Comparison of ENCODE assay signal across 7 cellular contexts in genomic region chr12:64450711-64451486, GRCh38. TPM values are rescaled to one million over a fixed set of nuclear protein-coding genes. Genes with fewer than 3 reads are reported as not detected.
A peak's percentile ranks its signal among the peaks of the same experiment; 100 is the strongest.
DNase-seq lines count a peak whose midpoint lies in the region; ATAC-seq and TF ChIP-seq lines count a peak whose summit lies in the region.

No MANE protein-coding gene starts in this region.

- no peak for ATAC-seq in GM18858 (IDR thresholded peaks at IDR 0.05; ENCODE audit: unreplicated experiment)

- H2AFZ ChIP-seq in fibroblast of lung (ENCODE audit: low read length) = no peak overlapping the region
- peak overlapping the region; percentile 13 for H2AFZ ChIP-seq in osteoblast (ENCODE audit: low read length)

- H3K79me2 ChIP-seq in fibroblast of lung (ENCODE audit: control insufficient read depth, insufficient read depth, low read length) = peaks cover 31% of the 10 kb centered on the region
- peaks cover 31% of the 10 kb centered on the region for H3K79me2 ChIP-seq in osteoblast (ENCODE audit: insufficient read depth, low read length)

- DNase-seq in Kasumi-1 (lab: John Stamatoyannopoulos, UW) (peak; percentile 77), SW480 (ENCODE audit: low spot score) (peak; percentile 47), fibroblast of lung (ENCODE audit: low read depth in 2 of 2) (peak; percentile 19 to 21), osteoblast (ENCODE audit: insufficient read length, low spot score, missing footprints) (peak; percentile 31), H4 (ENCODE audit: low spot score) (no peak)

- peak overlapping the region; percentile 77 for H3K4me2 ChIP-seq in fibroblast of lung (ENCODE audit: extremely low read depth, insufficient read depth, low read length)
- peak overlapping the region; percentile 84 for H3K4me2 ChIP-seq in osteoblast (ENCODE audit: insufficient read depth, low read length)

- no peaks in the 10 kb centered on the region for H3K9me3 ChIP-seq in ES-I3 (ENCODE audit: control insufficient read depth, insufficient read depth, low read length)
- H3K9me3 ChIP-seq in fibroblast of lung (ENCODE audit: control insufficient read depth, insufficient read depth, low read depth, low read length) = no peaks in the 10 kb centered on the region
- no peaks in the 10 kb centered on the region for H3K9me3 ChIP-seq in osteoblast (ENCODE audit: low read depth, low read length)

- H3K27ac ChIP-seq in fibroblast of lung (ENCODE audit: insufficient read depth, low read length) = peak overlapping the region; percentile 100
- peak overlapping the region; percentile 99 for H3K27ac ChIP-seq in osteoblast (ENCODE audit: low read depth, low read length)

- H3K9ac ChIP-seq in ES-I3 (ENCODE audit: low read depth, low read length) = peak overlapping the region; percentile 81
- H3K9ac ChIP-seq in fibroblast of lung (ENCODE audit: insufficient read depth, low read length) = no peak overlapping the region

- peaks cover 19% of the 10 kb centered on the region for H3K36me3 ChIP-seq in ES-I3 (ENCODE audit: insufficient read depth, low read length)
- H3K36me3 ChIP-seq in fibroblast of lung (ENCODE audit: control insufficient read depth, insufficient read depth, low read length) = peaks cover 3% of the 10 kb centered on the region
- peaks cover 24% of the 10 kb centered on the region for H3K36me3 ChIP-seq in osteoblast (ENCODE audit: insufficient read depth, low read length)

- H4K20me1 ChIP-seq in fibroblast of lung (ENCODE audit: control insufficient read depth, extremely low read depth, insufficient read depth, low read length) = no peaks in the 10 kb centered on the region
- peaks cover 3% of the 10 kb centered on the region for H4K20me1 ChIP-seq in osteoblast (ENCODE audit: insufficient read depth, low read length)

- H3K27me3 ChIP-seq in fibroblast of lung (ENCODE audit: control insufficient read depth, insufficient read depth, low read length) (no peaks in the 10 kb centered on the region), osteoblast (ENCODE audit: insufficient read depth, low read length) (no peaks in the 10 kb centered on the region)

- H3K4me3 ChIP-seq in fibroblast of lung (replicated peaks in 1 of 4; ENCODE audit: control extremely low read depth in 1 of 4, insufficient read depth in 1 of 4, low read depth in 3 of 4, low read length in 4 of 4) (peak overlapping the region; percentile 85 to 98 (median 94)), osteoblast (ENCODE audit: insufficient read depth, low read length) (peak overlapping the region; percentile 95)

- H3K4me1 ChIP-seq in ES-I3 (ENCODE audit: insufficient read depth, low read length) (no peaks in the 10 kb centered on the region), fibroblast of lung (ENCODE audit: control insufficient read depth, extremely low read depth, insufficient read depth, low read length) (peaks cover 2% of the 10 kb centered on the region), osteoblast (ENCODE audit: insufficient read depth, low read length) (peaks cover 19% of the 10 kb centered on the region)

- TF ChIP-seq CTCF in fibroblast of lung (conservative IDR thresholded peaks at IDR 0.05 in 1 of 2, IDR thresholded peaks at IDR 0.05 in 1 of 2; ENCODE audit: low read depth in 1 of 2, low read length in 2 of 2) = no peak
- TF ChIP-seq CTCF in osteoblast (IDR thresholded peaks at IDR 0.05; ENCODE audit: extremely low read depth, low read depth, low read length) = no peak

RNA-seq across cellular contexts. Expression of gene TBK1, which starts 1.0 kb away (rescaled TPM):
- total RNA-seq in fibroblast of lung (35.4 and 42.9 TPM in 2 replicates), osteoblast (34.8 and 36.2 TPM in 2 replicates)
- polyA plus RNA-seq in fibroblast of lung = 20.0 and 26.5 TPM in 2 replicates
- polyA plus RNA-seq in fibroblast of lung (2012) = 14.2 and 17.8 TPM in 2 replicates
- 0.27 and 0.74 TPM in 2 replicates for polyA minus RNA-seq in fibroblast of lung (ENCODE audit: low replicate concordance)
- 23.7 and 28.0 TPM in 2 replicates for total RNA-seq in H4 (2014; rRNA removed; shearing (Covaris generic))

RNA-seq across cellular contexts. Expression of gene XPOT, which starts 46.7 kb away (rescaled TPM):
- total RNA-seq in fibroblast of lung (203 and 205 TPM in 2 replicates), osteoblast (208 and 217 TPM in 2 replicates)
- 67.0 and 92.6 TPM in 2 replicates for polyA plus RNA-seq in fibroblast of lung
- 46.8 and 60.1 TPM in 2 replicates for polyA plus RNA-seq in fibroblast of lung (2012)
- 17.6 and 20.8 TPM in 2 replicates for polyA minus RNA-seq in fibroblast of lung (ENCODE audit: low replicate concordance)
- 91.4 and 100 TPM in 2 replicates for total RNA-seq in H4 (2014; rRNA removed; shearing (Covaris generic))
